ENCODE assay signal across 27 cellular contexts in genomic region chr2:14535156-14535555, GRCh38.
DNase-seq lines count a peak whose midpoint lies in the region; ATAC-seq and TF ChIP-seq lines count a peak whose summit lies in the region.
"Had no signal": no experiment of that assay in that cellular context is flagged by ENCODE, and none has a peak within 500 bp of the region (broad histone marks: within the 10 kb centered on the region; RNA-seq: fewer than 3 reads in every experiment).

No MANE protein-coding gene starts in this region.

- no peak for ATAC-seq in HG03196 (IDR thresholded peaks at IDR 0.05; ENCODE audit: unreplicated experiment)
- ATAC-seq: left ventricle myocardium superior, natural killer cell, upper lobe of right lung had no signal

- DNase-seq in HPDE6-E6E7 (ENCODE audit: extremely low spot score) (peak; percentile 84), RWPE1 (ENCODE audit: low spot score) (peak; percentile 92), esophagus muscularis mucosa (ENCODE audit: extremely low spot score) (peak; percentile 60), mesendoderm (peak; percentile 41), GM10248 (ENCODE audit: extremely low spot score) (no peak), glutamatergic neuron (no peak), SHP77 (lab: John Stamatoyannopoulos, UW) (no peak)
- DNase-seq: ACHN; activated CD4-positive, alpha-beta T cell treated with anti-CD3 and anti-CD28 coated beads for 48 hours; activated gamma-delta T cell treated with Interleukin-2 at 50 U/mL for 16 hours; activated T-cell treated with anti-CD3 and anti-CD28 coated beads, Interleukin-2, amount 50 U/mL, for 1 hour; BE2C; CD8-positive, alpha-beta memory T cell; heart right ventricle; left ventricle myocardium superior; natural killer cell; NCI-H1092 treated with DMSO at 0.1 percent for 48 hours; NCI-H1930; NCI-H2227 treated with DMSO at 0.1 percent for 48 hours; NCI-H526 treated with DMSO at 0.1 percent for 48 hours; RPMI8226; small intestine; stimulated activated CD4-positive, alpha-beta T cell treated with anti-CD3 and anti-CD28 coated beads, Interleukin-2, amount 100 ng/mL, for 24 hours; T-helper 2 cell; upper lobe of right lung had no signal

- H4K5ac ChIP-seq in mesendoderm (ENCODE audit: low read length) = no peak overlapping the region

- no peak overlapping the region for H3K27ac Mint-ChIP-seq in glutamatergic neuron (ENCODE audit: unreplicated experiment)
- H3K27ac Mint-ChIP-seq: CD8-positive, alpha-beta memory T cell; natural killer cell had no signal

- H3K36me3 ChIP-seq in esophagus muscularis mucosa (no peaks in the 10 kb centered on the region), mesendoderm (ENCODE audit: control insufficient read depth, insufficient read depth, low read length) (no peaks in the 10 kb centered on the region)
- H3K36me3 ChIP-seq: BE2C, heart right ventricle, upper lobe of right lung had no signal

- no peak overlapping the region for H3K9ac ChIP-seq in mesendoderm (ENCODE audit: low read length)

- H2BK15ac ChIP-seq in mesendoderm (replicated peaks; ENCODE audit: low read depth) = no peak overlapping the region

- TF ChIP-seq CTCF in RWPE1 (conservative IDR thresholded peaks at IDR 0.05; ENCODE audit: low read depth) = no peak
- no peak for TF ChIP-seq CTCF in esophagus muscularis mucosa (IDR thresholded peaks at IDR 0.05)
- TF ChIP-seq CTCF in GM10248 (IDR thresholded peaks at IDR 0.05; ENCODE audit: control extremely low read depth, extremely low read depth, low read depth, missing control alignments) = no peak
- no peak for TF ChIP-seq CTCF in glutamatergic neuron (IDR thresholded peaks at IDR 0.05; ENCODE audit: partially characterized antibody, unreplicated experiment)

- H3K79me2 ChIP-seq in mesendoderm (ENCODE audit: control insufficient read depth, insufficient read depth, low read length) = no peaks in the 10 kb centered on the region

- H2BK5ac ChIP-seq in mesendoderm (ENCODE audit: low read length) = no peak overlapping the region

- no peak for TF ChIP-seq EP300 in esophagus muscularis mucosa (IDR thresholded peaks at IDR 0.05)

- intact Hi-C loops in esophagus muscularis mucosa (cut with DNase I) = no loop called here

- H3K23ac ChIP-seq in mesendoderm (ENCODE audit: low read length) = no peak overlapping the region

- H3K4me1 ChIP-seq in esophagus muscularis mucosa = no peaks in the 10 kb centered on the region
- H3K4me1 ChIP-seq in mesendoderm (ENCODE audit: control insufficient read depth, low read depth, low read length) = no peaks in the 10 kb centered on the region
- H3K4me1 ChIP-seq: BE2C, heart right ventricle, upper lobe of right lung had no signal

- H2BK120ac ChIP-seq in mesendoderm (ENCODE audit: low read depth, low read length) = no peak overlapping the region

- H3K79me1 ChIP-seq in mesendoderm (ENCODE audit: low read length) = no peaks in the 10 kb centered on the region

- no peaks in the 10 kb centered on the region for H3K27me3 ChIP-seq in esophagus muscularis mucosa
- no peaks in the 10 kb centered on the region for H3K27me3 ChIP-seq in mesendoderm (ENCODE audit: insufficient read depth, low read length, poor library complexity)
- H3K27me3 ChIP-seq: BE2C, upper lobe of right lung had no signal

- no peak for TF ChIP-seq POLR2A in esophagus muscularis mucosa (IDR thresholded peaks at IDR 0.05; ENCODE audit: low read depth)

- peak overlapping the region; percentile 65 for H3K27ac ChIP-seq in RWPE1
- H3K27ac ChIP-seq in esophagus muscularis mucosa (replicated peaks in 1 of 4) = no peak overlapping the region
- H3K27ac ChIP-seq in mesendoderm (ENCODE audit: low read depth, low read length) = no peak overlapping the region
- H3K27ac ChIP-seq: heart right ventricle, upper lobe of right lung, VCaP had no signal

- H3K9me3 ChIP-seq in esophagus muscularis mucosa = no peaks in the 10 kb centered on the region
- H3K9me3 ChIP-seq: BE2C, heart right ventricle, upper lobe of right lung had no signal

- POLR2A ChIA-PET in RWPE1 (lab: Yijun Ruan, JAX; ENCODE audit: low non-redundant PET) = no interaction called here
- POLR2A ChIA-PET in GM10248 (lab: Yijun Ruan, JAX) = no interaction called here

- no peaks in the 10 kb centered on the region for H3K36me3 Mint-ChIP-seq in glutamatergic neuron (ENCODE audit: unreplicated experiment)
- H3K36me3 Mint-ChIP-seq: CD8-positive, alpha-beta memory T cell had no signal

- H3K4me3 Mint-ChIP-seq in glutamatergic neuron (ENCODE audit: unreplicated experiment) = no peak overlapping the region
- H3K4me3 Mint-ChIP-seq: CD8-positive, alpha-beta memory T cell; natural killer cell had no signal

- H3K4me1 Mint-ChIP-seq in glutamatergic neuron (ENCODE audit: low read depth, unreplicated experiment) = no peaks in the 10 kb centered on the region
- H3K4me1 Mint-ChIP-seq: CD8-positive, alpha-beta memory T cell; natural killer cell had no signal

- no peak overlapping the region for H3K56ac ChIP-seq in mesendoderm (ENCODE audit: low read length)

- no peak overlapping the region for H4K8ac ChIP-seq in mesendoderm (ENCODE audit: low read depth, low read length)

- H3K9me3 Mint-ChIP-seq in glutamatergic neuron (ENCODE audit: unreplicated experiment) = no peaks in the 10 kb centered on the region

- H2AK5ac ChIP-seq in mesendoderm (ENCODE audit: low read length) = no peak overlapping the region

- H3K4me3 ChIP-seq in esophagus muscularis mucosa (no peak overlapping the region), mesendoderm (ENCODE audit: low read length) (no peak overlapping the region)
- H3K4me3 ChIP-seq: heart right ventricle, upper lobe of right lung had no signal

- CTCF ChIA-PET in RWPE1 (lab: Yijun Ruan, JAX) = interaction anchor here (0.6 to 1.2 kb wide), 3 partner anchors 99 to 264 kb away, joined by 3 to 8 read pairs (median 4); no protein-coding TSS in a partner anchor
- CTCF ChIA-PET in GM10248 (lab: Yijun Ruan, JAX) = no interaction called here

- no peak overlapping the region for H3K4ac ChIP-seq in mesendoderm (ENCODE audit: low read depth, low read length)

- WGBS in esophagus muscularis mucosa = 44% methylated on average over 4 of the region's 4 CpGs
- WGBS in mesendoderm (ENCODE audit: extremely low coverage, insufficient coverage, low lambda C conversion rate) = no CpG with 5 or more reads among the region's 4 CpGs

- H3K4me2 ChIP-seq in mesendoderm (ENCODE audit: low read length) = no peak overlapping the region

- H3K27me3 Mint-ChIP-seq in glutamatergic neuron (ENCODE audit: unreplicated experiment) = no peaks in the 10 kb centered on the region

- H3K18ac ChIP-seq in mesendoderm (ENCODE audit: low read length) = no peak overlapping the region

Comparison
In these comparisons a context has a peak if more than half of its experiments do, and no peak if none do; other contexts are left out.
1. DNase-seq: peak in HPDE6-E6E7 (single experiment), RWPE1 (single experiment), esophagus muscularis mucosa (single experiment) and mesendoderm (single experiment); none in GM10248 (single experiment), glutamatergic neuron (single experiment) and SHP77 (0 of 2).